Comparison of ENCODE assay signal across 10 cellular contexts in genomic region chr17:3771140-3771539, GRCh38.
DNase-seq lines count a peak whose midpoint lies in the region; ATAC-seq lines count a peak whose summit lies in the region.
"Had no signal": no experiment of that assay in that cellular context is flagged by ENCODE, and none has a peak within 500 bp of the region (broad histone marks: within the 10 kb centered on the region; RNA-seq: fewer than 3 reads in every experiment).

No MANE protein-coding gene starts in this region.

- peaks cover 2% of the 10 kb centered on the region for H3K36me3 Mint-ChIP-seq in activated naive CD8-positive, alpha-beta T cell treated with anti-CD3 and anti-CD28 coated beads, Interleukin-2, amount 50 U/mL, for 24 hours (ENCODE audit: low read depth)

- peak overlapping the region; percentile 75 for H2AFZ ChIP-seq in neuron (ENCODE audit: low read depth, low read length)

- H3K4me3 ChIP-seq in neuron (ENCODE audit: low read length), result no peak overlapping the region
- H3K4me3 ChIP-seq: skin epidermis had no signal

- H3K4me3 Mint-ChIP-seq in activated naive CD8-positive, alpha-beta T cell treated with anti-CD3 and anti-CD28 coated beads, Interleukin-2, amount 50 U/mL, for 24 hours, result no peak overlapping the region

- H3K4me1 ChIP-seq in neuron (ENCODE audit: insufficient read depth, low read length), result peaks cover 15% of the 10 kb centered on the region

- peaks cover 20% of the 10 kb centered on the region for H3K27me3 Mint-ChIP-seq in activated naive CD8-positive, alpha-beta T cell treated with anti-CD3 and anti-CD28 coated beads, Interleukin-2, amount 50 U/mL, for 24 hours

- peak; percentile 4 to 43 for DNase-seq in NCI-H524 (lab: John Stamatoyannopoulos, UW)
- DNase-seq in NCI-H524 treated with DMSO at 0.1 percent for 48 hours (lab: John Stamatoyannopoulos, UW), result no peak
- no peak for DNase-seq in activated naive CD8-positive, alpha-beta T cell treated with anti-CD3 and anti-CD28 coated beads, Interleukin-2, amount 50 U/mL, for 24 hours
- DNase-seq in NCI-H1048 (lab: John Stamatoyannopoulos, UW), result no peak
- DNase-seq in HuH-7 (ENCODE audit: low spot score), result no peak
- DNase-seq: SK-N-SH had no signal

- peaks cover 7% of the 10 kb centered on the region for H3K27me3 ChIP-seq in neuron (ENCODE audit: insufficient read depth, low read length)

- H3K27ac Mint-ChIP-seq in activated naive CD8-positive, alpha-beta T cell treated with anti-CD3 and anti-CD28 coated beads, Interleukin-2, amount 50 U/mL, for 24 hours, result no peak overlapping the region

- ATAC-seq in activated naive CD8-positive, alpha-beta T cell treated with anti-CD3 and anti-CD28 coated beads, Interleukin-2, amount 50 U/mL, for 24 hours, result peak; percentile 58
- ATAC-seq in GM18870 (IDR thresholded peaks at IDR 0.05; ENCODE audit: unreplicated experiment), result no peak

- H3K27ac ChIP-seq in KOPT-K1 (ENCODE audit: low read depth, low read length, poor library complexity, severe bottlenecking), result peak overlapping the region; percentile 92

- no peaks in the 10 kb centered on the region for H3K9me3 Mint-ChIP-seq in activated naive CD8-positive, alpha-beta T cell treated with anti-CD3 and anti-CD28 coated beads, Interleukin-2, amount 50 U/mL, for 24 hours

- peaks cover 53% of the 10 kb centered on the region for H3K4me1 Mint-ChIP-seq in activated naive CD8-positive, alpha-beta T cell treated with anti-CD3 and anti-CD28 coated beads, Interleukin-2, amount 50 U/mL, for 24 hours

- no peaks in the 10 kb centered on the region for H3K9me3 ChIP-seq in KOPT-K1 (ENCODE audit: insufficient read depth, low read length, poor library complexity, severe bottlenecking)
- H3K9me3 ChIP-seq in neuron (ENCODE audit: low read length), result no peaks in the 10 kb centered on the region
- H3K9me3 ChIP-seq: SK-N-SH had no signal

- no peaks in the 10 kb centered on the region; the same call in 1 of the 2 replicates for H3K36me3 ChIP-seq in KOPT-K1 (ENCODE audit: insufficient read depth, low read length)
- H3K36me3 ChIP-seq in neuron (ENCODE audit: insufficient read depth, low read length), result no peaks in the 10 kb centered on the region

Comparison
In these comparisons a context has a peak if more than half of its experiments do, and no peak if none do; other contexts are left out.
1. DNase-seq: peak in NCI-H524 (2 of 2); none in NCI-H524 treated with DMSO at 0.1 percent for 48 hours (single experiment), activated naive CD8-positive, alpha-beta T cell treated with anti-CD3 and anti-CD28 coated beads, Interleukin-2, amount 50 U/mL, for 24 hours (single experiment), NCI-H1048 (single experiment) and HuH-7 (single experiment).